18 cellular contexts compared by ENCODE assay signal in the genomic region with DNA sequence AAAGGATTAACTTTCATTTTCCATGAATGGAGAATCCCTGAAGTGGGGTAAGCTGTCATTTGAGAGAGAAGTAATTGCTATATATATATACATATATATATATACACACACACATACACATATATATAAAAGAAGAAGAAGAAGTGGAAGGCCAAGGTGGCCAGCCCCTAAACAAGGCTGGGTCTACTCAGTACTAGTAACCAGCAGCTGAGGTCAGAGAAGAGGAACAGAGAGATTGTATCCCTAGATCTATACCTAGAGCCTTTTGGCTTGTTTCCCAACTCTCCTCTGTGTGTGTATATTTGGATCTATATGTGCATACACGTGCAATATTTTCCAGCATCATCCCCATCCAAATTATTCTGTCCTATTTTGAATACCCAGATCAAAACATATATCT. TPM values are rescaled to one million over a fixed set of nuclear protein-coding genes. Genes with fewer than 3 reads are reported as not detected.
A peak's percentile ranks its signal among the peaks of the same experiment; 100 is the strongest.
DNase-seq lines count a peak whose midpoint lies in the region; ATAC-seq, FAIRE-seq and TF ChIP-seq lines count a peak whose summit lies in the region.
"Had no signal": no experiment of that assay in that cellular context is flagged by ENCODE, and none has a peak within 500 bp of the region (broad histone marks: within the 10 kb centered on the region; RNA-seq: fewer than 3 reads in every experiment).

No MANE protein-coding gene starts in this region.

- H3K79me2 ChIP-seq in endothelial cell of umbilical vein (ENCODE audit: control insufficient read depth, insufficient read depth, low read length), result peaks cover 99% of the 10 kb centered on the region

- H3K27me3 ChIP-seq in endothelial cell of umbilical vein (ENCODE audit: control insufficient read depth in 2 of 2, insufficient read depth in 2 of 2, low read length in 2 of 2), result no peaks in the 10 kb centered on the region
- no peaks in the 10 kb centered on the region for H3K27me3 ChIP-seq in colonic mucosa
- H3K27me3 ChIP-seq: upper lobe of left lung had no signal

- no peaks in the 10 kb centered on the region for H3K9me3 Mint-ChIP-seq in activated naive CD8-positive, alpha-beta T cell treated with anti-CD3 and anti-CD28 coated beads, Interleukin-2, amount 10 ng/mL, durations not matched to agents 7 days and 5 days
- H3K9me3 Mint-ChIP-seq in activated naive CD8-positive, alpha-beta T cell treated with anti-CD3 and anti-CD28 coated beads for 36 hours, result no peaks in the 10 kb centered on the region
- no peaks in the 10 kb centered on the region for H3K9me3 Mint-ChIP-seq in T-cell
- H3K9me3 Mint-ChIP-seq: activated CD4-positive, alpha-beta T cell treated with anti-CD3 and anti-CD28 coated beads, Interleukin-2, amount 10 ng/mL, durations not matched to agents 7 days and 5 days; activated naive CD4-positive, alpha-beta T cell treated with anti-CD3 and anti-CD28 coated beads, Interleukin-2, amount 10 ng/mL, durations not matched to agents 7 days and 5 days had no signal

- peaks cover 0 to 10% of the 10 kb centered on the region in 2 experiments for H3K36me3 ChIP-seq in endothelial cell of umbilical vein (ENCODE audit: control insufficient read depth in 2 of 2, extremely low read depth in 1 of 2, insufficient read depth in 2 of 2, low read length in 2 of 2)
- H3K36me3 ChIP-seq in colonic mucosa, result no peaks in the 10 kb centered on the region
- H3K36me3 ChIP-seq: upper lobe of left lung had no signal

- no peak for TF ChIP-seq POLR2A in endothelial cell of umbilical vein (IDR thresholded peaks at IDR 0.05; ENCODE audit: low read depth, low read length)

- no TSS peak for BruUV-seq in endothelial cell of umbilical vein (replicated peaks; lab: Mats Ljungman, UMichigan)

- H3K27me3 Mint-ChIP-seq in activated naive CD8-positive, alpha-beta T cell treated with anti-CD3 and anti-CD28 coated beads, Interleukin-2, amount 10 ng/mL, durations not matched to agents 7 days and 5 days, result no peaks in the 10 kb centered on the region
- H3K27me3 Mint-ChIP-seq in activated naive CD8-positive, alpha-beta T cell treated with anti-CD3 and anti-CD28 coated beads for 36 hours, result no peaks in the 10 kb centered on the region
- no peaks in the 10 kb centered on the region for H3K27me3 Mint-ChIP-seq in T-cell
- H3K27me3 Mint-ChIP-seq: IgD-negative memory B cell had no signal

- DNase-seq in activated naive CD8-positive, alpha-beta T cell treated with anti-CD3 and anti-CD28 coated beads, Interleukin-2, amount 10 ng/mL, durations not matched to agents 7 days and 5 days, result no peak
- DNase-seq in activated naive CD8-positive, alpha-beta T cell treated with anti-CD3 and anti-CD28 coated beads for 36 hours, result no peak
- DNase-seq in OCI-M1 (lab: John Stamatoyannopoulos, UW), result peak; percentile 44
- DNase-seq in endothelial cell of umbilical vein (ENCODE audit: low read depth, low spot score), result no peak
- DNase-seq in T-cell, result no peak
- no peak for DNase-seq in colonic mucosa
- no peak for DNase-seq in NCI-H2227 treated with DMSO at 0.1 percent for 48 hours (lab: John Stamatoyannopoulos, UW)
- DNase-seq: aorta, C1 segment of cervical spinal cord, NCI-H1417 treated with DMSO at 0.1 percent for 48 hours, psoas muscle, T-helper 2 cell, upper lobe of left lung had no signal

- no peak for ATAC-seq in activated naive CD8-positive, alpha-beta T cell treated with anti-CD3 and anti-CD28 coated beads, Interleukin-2, amount 10 ng/mL, durations not matched to agents 7 days and 5 days (ENCODE audit: low read depth)
- ATAC-seq in T-cell (replicated peaks in 1 of 4) (no peak), GM18909 (IDR thresholded peaks at IDR 0.05; ENCODE audit: poor library complexity, unreplicated experiment) (no peak)

- H3K9ac ChIP-seq in endothelial cell of umbilical vein (replicated peaks; ENCODE audit: extremely low read depth, insufficient read depth, low read length) (peak overlapping the region; percentile 96), colonic mucosa (ENCODE audit: low read depth in 2 of 2, low read length in 2 of 2) (no peak overlapping the region)

- dilution Hi-C loops in endothelial cell of umbilical vein (cut with MboI; ENCODE audit: extremely low pct_ligation_motif_present, low sequenced_read_pairs), result no loop called here

- peak overlapping the region in 1 of 3 experiments; percentile 98 for H3K4me3 ChIP-seq in endothelial cell of umbilical vein (replicated peaks in 1 of 3; ENCODE audit: insufficient read depth in 1 of 3, low read depth in 1 of 3, low read length in 3 of 3)
- no peak overlapping the region for H3K4me3 ChIP-seq in colonic mucosa
- H3K4me3 ChIP-seq: psoas muscle, upper lobe of left lung had no signal

- POLR2A ChIA-PET in activated naive CD8-positive, alpha-beta T cell treated with anti-CD3 and anti-CD28 coated beads, Interleukin-2, amount 10 ng/mL, durations not matched to agents 7 days and 5 days (lab: Charles Lee), result interaction anchor here (0.6 to 2.1 kb wide), 3 partner anchors 229 to 376 kb away, joined by 3 to 9 read pairs (median 3); no protein-coding TSS in a partner anchor
- POLR2A ChIA-PET in endothelial cell of umbilical vein (lab: Charles Lee), result interaction anchor here (0.9 to 2.0 kb wide), 6 partner anchors 11 to 307 kb away, joined by 3 to 9 read pairs (median 3); no protein-coding TSS in a partner anchor
- POLR2A ChIA-PET in T-cell (lab: Charles Lee), result no interaction called here

- CTCF ChIA-PET in endothelial cell of umbilical vein (lab: Charles Lee), result interaction anchor here (0.6 to 9.3 kb wide), 48 partner anchors 8 to 1016 kb away, joined by 3 to 219 read pairs (median 6); a partner anchor contains a TSS
- CTCF ChIA-PET in T-cell (lab: Charles Lee), result interaction anchor here (0.7 to 3.5 kb wide), 7 partner anchors 12 to 459 kb away, joined by 3 to 19 read pairs (median 5); no protein-coding TSS in a partner anchor

- H3K4me3 Mint-ChIP-seq in activated naive CD8-positive, alpha-beta T cell treated with anti-CD3 and anti-CD28 coated beads, Interleukin-2, amount 10 ng/mL, durations not matched to agents 7 days and 5 days, result peak overlapping the region; percentile 4
- H3K4me3 Mint-ChIP-seq in activated naive CD8-positive, alpha-beta T cell treated with anti-CD3 and anti-CD28 coated beads for 36 hours, result no peak overlapping the region
- no peak overlapping the region for H3K4me3 Mint-ChIP-seq in T-cell
- H3K4me3 Mint-ChIP-seq: activated CD4-positive, alpha-beta T cell treated with anti-CD3 and anti-CD28 coated beads, Interleukin-2, amount 10 ng/mL, durations not matched to agents 7 days and 5 days; activated naive CD4-positive, alpha-beta T cell treated with anti-CD3 and anti-CD28 coated beads, Interleukin-2, amount 10 ng/mL, durations not matched to agents 7 days and 5 days; IgD-negative memory B cell had no signal

- peaks cover 40% of the 10 kb centered on the region for H3K4me1 Mint-ChIP-seq in activated naive CD8-positive, alpha-beta T cell treated with anti-CD3 and anti-CD28 coated beads, Interleukin-2, amount 10 ng/mL, durations not matched to agents 7 days and 5 days
- H3K4me1 Mint-ChIP-seq in activated naive CD8-positive, alpha-beta T cell treated with anti-CD3 and anti-CD28 coated beads for 36 hours, result peaks cover 40% of the 10 kb centered on the region
- peaks cover 43 to 46% (median 44%) of the 10 kb centered on the region in 3 donors for H3K4me1 Mint-ChIP-seq in T-cell

- no peak for TF ChIP-seq CTCF in endothelial cell of umbilical vein (IDR thresholded peaks at IDR 0.05; ENCODE audit: extremely low read depth in 1 of 2, insufficient read depth in 1 of 2, low read depth in 1 of 2, low read length in 2 of 2)
- TF ChIP-seq CTCF in colonic mucosa (IDR thresholded peaks at IDR 0.05), result no peak

- no peaks in the 10 kb centered on the region for H3K9me1 ChIP-seq in endothelial cell of umbilical vein (replicated peaks; ENCODE audit: control insufficient read depth, extremely low read depth, insufficient read depth, low read length)

- H3K4me1 ChIP-seq in endothelial cell of umbilical vein (ENCODE audit: control insufficient read depth, extremely low read depth, insufficient read depth, low read length), result peaks cover 41% of the 10 kb centered on the region
- H3K4me1 ChIP-seq in colonic mucosa, result no peaks in the 10 kb centered on the region
- H3K4me1 ChIP-seq: psoas muscle had no signal

- no peaks in the 10 kb centered on the region for H4K20me1 ChIP-seq in endothelial cell of umbilical vein (replicated peaks; ENCODE audit: control insufficient read depth, extremely low read depth, insufficient read depth, low read length)

- H3K4me2 ChIP-seq in endothelial cell of umbilical vein (ENCODE audit: insufficient read depth, low read length), result peak overlapping the region; percentile 85

- intact Hi-C loops in endothelial cell of umbilical vein (cut with micrococcal nuclease), result loop anchor here (1.0 to 2.0 kb wide), 9 partner anchors 151 to 457 kb away; no protein-coding TSS in a partner anchor
- intact Hi-C loops in colonic mucosa (cut with DNase I), result loop anchor here (2.0 kb wide), 2 partner anchors 375 to 459 kb away; no protein-coding TSS in a partner anchor

- no peak for FAIRE-seq in endothelial cell of umbilical vein (lab: Jason Lieb, UNC)

- no peak overlapping the region for H3K27ac Mint-ChIP-seq in activated naive CD8-positive, alpha-beta T cell treated with anti-CD3 and anti-CD28 coated beads, Interleukin-2, amount 10 ng/mL, durations not matched to agents 7 days and 5 days
- H3K27ac Mint-ChIP-seq in activated naive CD8-positive, alpha-beta T cell treated with anti-CD3 and anti-CD28 coated beads for 36 hours, result no peak overlapping the region
- peak overlapping the region in 1 of 2 donors; percentile 0 for H3K27ac Mint-ChIP-seq in T-cell
- H3K27ac Mint-ChIP-seq: activated CD4-positive, alpha-beta T cell treated with anti-CD3 and anti-CD28 coated beads, Interleukin-2, amount 10 ng/mL, durations not matched to agents 7 days and 5 days; activated naive CD4-positive, alpha-beta T cell treated with anti-CD3 and anti-CD28 coated beads, Interleukin-2, amount 10 ng/mL, durations not matched to agents 7 days and 5 days; IgD-negative memory B cell had no signal

- peaks cover 2% of the 10 kb centered on the region for H3K36me3 Mint-ChIP-seq in activated naive CD8-positive, alpha-beta T cell treated with anti-CD3 and anti-CD28 coated beads, Interleukin-2, amount 10 ng/mL, durations not matched to agents 7 days and 5 days
- H3K36me3 Mint-ChIP-seq in activated naive CD8-positive, alpha-beta T cell treated with anti-CD3 and anti-CD28 coated beads for 36 hours, result peaks cover 5% of the 10 kb centered on the region
- H3K36me3 Mint-ChIP-seq in T-cell, result no peaks in the 10 kb centered on the region

- H3K27ac ChIP-seq in endothelial cell of umbilical vein (ENCODE audit: insufficient read depth, low read depth, low read length), result peak overlapping the region; percentile 87
- H3K27ac ChIP-seq in colonic mucosa, result no peak overlapping the region
- H3K27ac ChIP-seq: psoas muscle, upper lobe of left lung, VCaP had no signal

- H3K9me3 ChIP-seq in endothelial cell of umbilical vein (replicated peaks; ENCODE audit: control insufficient read depth, insufficient read depth, low read length), result no peaks in the 10 kb centered on the region
- H3K9me3 ChIP-seq in colonic mucosa, result no peaks in the 10 kb centered on the region
- H3K9me3 ChIP-seq: psoas muscle, upper lobe of left lung had no signal

- no peak overlapping the region for H2AFZ ChIP-seq in endothelial cell of umbilical vein (ENCODE audit: low read depth, low read length)

RNA-seq across cellular contexts. Expression of a gene that starts 5.2 kb away (rescaled TPM):
- total RNA-seq in activated naive CD8-positive, alpha-beta T cell treated with anti-CD3 and anti-CD28 coated beads, Interleukin-2, amount 10 ng/mL, durations not matched to agents 7 days and 5 days, result 1 to 10 TPM; 4.0 TPM
- total RNA-seq in activated naive CD8-positive, alpha-beta T cell treated with anti-CD3 and anti-CD28 coated beads for 36 hours, result 1 to 10 TPM; 4.1 to 5.2 TPM
- total RNA-seq in endothelial cell of umbilical vein (59.6 and 88.1 TPM in 2 replicates), T-cell (1 to 10 TPM; 1.2 to 3.8 (median 2.5) TPM), colonic mucosa (1 to 10 TPM in 1 of 2 donors, under 1 TPM in 1; 0.44 to 1.1 TPM)
- 38.6 and 44.9 TPM in 2 replicates for polyA plus RNA-seq in endothelial cell of umbilical vein
- polyA plus RNA-seq in endothelial cell of umbilical vein (2011; cell fraction: cytosol; rRNA removed), result 53.6 and 58.7 TPM in 2 replicates
- polyA plus RNA-seq in endothelial cell of umbilical vein (2011; cell fraction: nucleus; rRNA removed), result 36.9 and 47.0 TPM in 2 replicates
- 91.8 and 114 TPM in 2 replicates for polyA plus RNA-seq in endothelial cell of umbilical vein (2012)
- 75.0 and 77.9 TPM in 2 replicates for polyA minus RNA-seq in endothelial cell of umbilical vein
- 0.31 TPM for polyA minus RNA-seq in endothelial cell of umbilical vein (2011; cell fraction: cytosol; rRNA and poly(A)+ RNA removed)
- polyA minus RNA-seq in endothelial cell of umbilical vein (2011; cell fraction: nucleus; rRNA and poly(A)+ RNA removed), result 103 and 141 TPM in 2 replicates

Comparison
In these comparisons a context has a peak if more than half of its experiments do, and no peak if none do; other contexts are left out.
1. POLR2A ChIA-PET loops: an anchor here in activated naive CD8-positive, alpha-beta T cell treated with anti-CD3 and anti-CD28 coated beads, Interleukin-2, amount 10 ng/mL, durations not matched to agents 7 days and 5 days (0.6 to 2.1 kb wide) and endothelial cell of umbilical vein (0.9 to 2.0 kb wide); none called in T-cell.